In the genomic region with DNA sequence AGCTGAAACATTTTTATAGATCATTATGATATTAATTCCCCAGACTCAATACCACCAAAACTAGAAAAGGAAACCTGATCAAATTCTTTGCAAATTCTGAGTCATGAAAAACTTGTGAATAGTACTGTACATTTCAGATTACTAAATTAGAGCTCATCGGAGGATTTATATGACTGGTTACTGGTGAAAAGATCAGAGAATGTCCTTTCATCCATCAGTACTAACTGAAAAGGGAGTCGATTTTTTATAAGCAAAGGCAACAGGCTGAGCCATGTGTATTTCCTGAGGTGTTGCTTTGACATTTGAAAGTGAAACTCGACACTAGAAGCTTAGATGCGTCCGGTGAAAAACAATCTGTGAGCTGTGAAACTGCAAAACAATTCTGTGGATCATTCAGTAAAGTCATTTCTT, we compare ENCODE assay signal across 9 cellular contexts.
DNase-seq lines count a peak whose midpoint lies in the region; ATAC-seq and TF ChIP-seq lines count a peak whose summit lies in the region.
"Had no signal": no experiment of that assay in that cellular context is flagged by ENCODE, and none has a peak within 500 bp of the region (broad histone marks: within the 10 kb centered on the region; RNA-seq: fewer than 3 reads in every experiment).

No MANE protein-coding gene starts in this region.

- H3K27me3 Mint-ChIP-seq in Caco-2 (ENCODE audit: insufficient read depth, unreplicated experiment) (no peaks in the 10 kb centered on the region), nephron progenitor cell (ENCODE audit: low read depth, poor library complexity) (peaks cover 48% of the 10 kb centered on the region)

- POLR2A ChIA-PET in Caco-2 (lab: Charles Lee): no interaction called here

- TF ChIP-seq CTCF in esophagus muscularis mucosa (IDR thresholded peaks at IDR 0.05) (no peak), Caco-2 (IDR thresholded peaks at IDR 0.05; ENCODE audit: insufficient read depth in 1 of 2, low read depth in 1 of 2, low read length in 1 of 2, severe bottlenecking in 1 of 2, unreplicated experiment in 1 of 2) (no peak), nephron progenitor cell (IDR thresholded peaks at IDR 0.05) (no peak)

- H3K27me3 ChIP-seq in esophagus muscularis mucosa (no peaks in the 10 kb centered on the region), Caco-2 (replicated peaks; ENCODE audit: control insufficient read depth, insufficient read depth, low read length) (no peaks in the 10 kb centered on the region)
- H3K27me3 ChIP-seq: gastrocnemius medialis had no signal

- H3K27ac Mint-ChIP-seq in Caco-2 (ENCODE audit: unreplicated experiment) (no peak overlapping the region), nephron progenitor cell (no peak overlapping the region)

- TF ChIP-seq POLR2A in esophagus muscularis mucosa (IDR thresholded peaks at IDR 0.05; ENCODE audit: low read depth): no peak

- no peaks in the 10 kb centered on the region for H3K36me3 ChIP-seq in KOPT-K1 (ENCODE audit: insufficient read depth, low read length)
- H3K36me3 ChIP-seq in esophagus muscularis mucosa: no peaks in the 10 kb centered on the region
- no peaks in the 10 kb centered on the region for H3K36me3 ChIP-seq in Caco-2 (ENCODE audit: control insufficient read depth, insufficient read depth, low read length)
- H3K36me3 ChIP-seq: gastrocnemius medialis had no signal

- H3K9me3 ChIP-seq in KOPT-K1 (ENCODE audit: insufficient read depth, low read length, poor library complexity, severe bottlenecking): no peaks in the 10 kb centered on the region
- H3K9me3 ChIP-seq in esophagus muscularis mucosa: no peaks in the 10 kb centered on the region
- H3K9me3 ChIP-seq in Caco-2: 0 out of 2 replicates have a peak, but pooled peaks cover 3% of the 10 kb centered on the region
- H3K9me3 ChIP-seq: gastrocnemius medialis had no signal

- ATAC-seq in GM19455 (IDR thresholded peaks at IDR 0.05; ENCODE audit: unreplicated experiment): peak; percentile 86

- H3K4me1 ChIP-seq in esophagus muscularis mucosa (peaks cover 0 to 32% (median 30%) of the 10 kb centered on the region in 4 donors), Caco-2 (peaks cover 28% of the 10 kb centered on the region)

- peak overlapping the region in 3 of 4 donors; percentile 9 to 41 (median 20) for H3K4me3 ChIP-seq in esophagus muscularis mucosa
- H3K4me3 ChIP-seq in Caco-2 (ENCODE audit: low read depth, low read length): no peak overlapping the region

- H3K4me3 Mint-ChIP-seq in Caco-2 (ENCODE audit: unreplicated experiment) (no peak overlapping the region), nephron progenitor cell (no peak overlapping the region)

- CTCF ChIA-PET in Caco-2 (lab: Charles Lee): no interaction called here

- H3K27ac ChIP-seq in KOPT-K1 (ENCODE audit: low read depth, low read length, poor library complexity, severe bottlenecking): peak overlapping the region; percentile 86
- H3K27ac ChIP-seq in esophagus muscularis mucosa (replicated peaks in 1 of 4): peak overlapping the region; percentile 16 to 44 (median 34)

- DNase-seq in EH (ENCODE audit: low read depth) (peak; percentile 52), esophagus muscularis mucosa (ENCODE audit: extremely low spot score) (no peak), Caco-2 (no peak), cortex of kidney (lab: John Stamatoyannopoulos, UW) (no peak), GDM1 (lab: John Stamatoyannopoulos, UW) (no peak), nephron progenitor cell (no peak)
- DNase-seq: gastrocnemius medialis had no signal

- no peak for TF ChIP-seq EP300 in esophagus muscularis mucosa (IDR thresholded peaks at IDR 0.05)

- BruUV-seq in Caco-2 (replicated peaks; lab: Mats Ljungman, UMichigan): no TSS peak

- peaks cover 22% of the 10 kb centered on the region for H3K9me3 Mint-ChIP-seq in Caco-2 (ENCODE audit: unreplicated experiment)
- no peaks in the 10 kb centered on the region for H3K9me3 Mint-ChIP-seq in nephron progenitor cell

- peaks cover 27% of the 10 kb centered on the region for H3K4me1 Mint-ChIP-seq in Caco-2 (ENCODE audit: low read depth, unreplicated experiment)
- H3K4me1 Mint-ChIP-seq in nephron progenitor cell: peaks cover 7% of the 10 kb centered on the region

- 5% methylated on average over 5 of the region's 5 CpGs for WGBS in esophagus muscularis mucosa

- intact Hi-C loops in esophagus muscularis mucosa (cut with DNase I): no loop called here
- intact Hi-C loops in Caco-2 (cut with micrococcal nuclease; ENCODE audit: unreplicated experiment): no loop called here

- no peaks in the 10 kb centered on the region for H3K36me3 Mint-ChIP-seq in Caco-2 (ENCODE audit: insufficient read depth, unreplicated experiment)
- no peaks in the 10 kb centered on the region for H3K36me3 Mint-ChIP-seq in nephron progenitor cell (ENCODE audit: low read depth)
